11 cellular contexts compared by ENCODE assay signal in genomic region chr2:28377984-28378678, GRCh38. TPM values are rescaled to one million over a fixed set of nuclear protein-coding genes. Genes with fewer than 3 reads are reported as not detected.
DNase-seq lines count a peak whose midpoint lies in the region; ATAC-seq and TF ChIP-seq lines count a peak whose summit lies in the region.
"Had no signal": no experiment of that assay in that cellular context is flagged by ENCODE, and none has a peak within 500 bp of the region (broad histone marks: within the 10 kb centered on the region; RNA-seq: fewer than 3 reads in every experiment).

No MANE protein-coding gene starts in this region.

- H3K36me3 ChIP-seq in skeletal muscle satellite cell (ENCODE audit: insufficient read depth, low read length): no peaks in the 10 kb centered on the region

- no peak overlapping the region for H3K4me3 ChIP-seq in skeletal muscle satellite cell (ENCODE audit: low read length)

- H3K27me3 ChIP-seq in skeletal muscle satellite cell (ENCODE audit: control insufficient read depth, insufficient read depth, low read length): peaks cover 4% of the 10 kb centered on the region

- ATAC-seq in esophagus mucosa (peak; percentile 94), omental fat pad (ENCODE audit: low FRiP score) (no peak)

- no peak overlapping the region for H3K9ac ChIP-seq in skeletal muscle satellite cell (ENCODE audit: low read depth, low read length)

- DNase-seq in NCI-H1436 (lab: John Stamatoyannopoulos, UW) (peak; percentile 46), NCI-H1436 treated with DMSO at 0.1 percent for 48 hours (lab: John Stamatoyannopoulos, UW) (no peak), NOMO-1 treated with DMSO at 0.1 percent for 48 hours (lab: John Stamatoyannopoulos, UW; ENCODE audit: unreplicated experiment) (peak; percentile 85), omental fat pad (ENCODE audit: low spot score) (no peak), NCI-H446 (lab: John Stamatoyannopoulos, UW) (no peak), COLO668 (lab: John Stamatoyannopoulos, UW; ENCODE audit: unreplicated experiment) (no peak)
- DNase-seq: activated CD4-positive, alpha-beta T cell treated with anti-CD3 and anti-CD28 coated beads for 1 hour; foreskin melanocyte; NCI-H510A had no signal

- H3K9me3 ChIP-seq in skeletal muscle satellite cell (replicated peaks; ENCODE audit: low read length): no peaks in the 10 kb centered on the region

- TF ChIP-seq CTCF in omental fat pad (IDR thresholded peaks at IDR 0.05): no peak

- H3K4me1 ChIP-seq in skeletal muscle satellite cell (ENCODE audit: control insufficient read depth, insufficient read depth, low read length): peaks cover 13% of the 10 kb centered on the region

- H3K4me2 ChIP-seq in skeletal muscle satellite cell (ENCODE audit: low read length): peak overlapping the region; percentile 14

RNA-seq across cellular contexts. Expression of gene FOSL2, which starts 14.5 kb away (rescaled TPM):
- 166 TPM for total RNA-seq in esophagus mucosa
- 31.2 and 44.6 TPM in 2 replicates for total RNA-seq in skeletal muscle satellite cell (2012; rRNA removed)
- total RNA-seq in omental fat pad: 100 to 1,000 TPM; 115 to 350 (median 184) TPM

Comparison
In these comparisons a context has a peak if more than half of its experiments do, and no peak if none do; other contexts are left out.
1. DNase-seq: peak in NCI-H1436 (single experiment) and NOMO-1 treated with DMSO at 0.1 percent for 48 hours (single experiment); none in NCI-H1436 treated with DMSO at 0.1 percent for 48 hours (single experiment), omental fat pad (single experiment), NCI-H446 (0 of 2) and COLO668 (single experiment).